8 cellular contexts compared by ENCODE assay signal in genomic region chr2:112055110-112055832, GRCh38. TPM values are rescaled to one million over a fixed set of nuclear protein-coding genes. Genes with fewer than 3 reads are reported as not detected.
A peak's percentile ranks its signal among the peaks of the same experiment; 100 is the strongest.
DNase-seq lines count a peak whose midpoint lies in the region; ATAC-seq lines count a peak whose summit lies in the region.

TMEM87B (plus strand) TSS chr2:112055269; CDS start chr2:112055592, 323 bp downstream.

- H3K27ac Mint-ChIP-seq in activated CD8-positive, alpha-beta memory T cell treated with anti-CD3 and anti-CD28 coated beads, Interleukin-2, amount 10 ng/mL, durations not matched to agents 7 days and 5 days, result peak within 1 kb of the TSS; percentile 99

- peaks cover 38% of the 10 kb centered on the region for H3K4me1 Mint-ChIP-seq in activated CD8-positive, alpha-beta memory T cell treated with anti-CD3 and anti-CD28 coated beads, Interleukin-2, amount 10 ng/mL, durations not matched to agents 7 days and 5 days

- DNase-seq in Caki2 (ENCODE audit: low read depth), result peak; percentile 96
- peak; percentile 35 to 100 (median 96) for DNase-seq in HUDEP-2 (lab: John Stamatoyannopoulos, UW; ENCODE audit: unreplicated experiment in 76 of 76)
- DNase-seq in NOMO-1 treated with dmso at 0.1 percent for 144 hours (lab: John Stamatoyannopoulos, UW; ENCODE audit: unreplicated experiment), result peak; percentile 97
- no peak for DNase-seq in activated CD8-positive, alpha-beta memory T cell treated with anti-CD3 and anti-CD28 coated beads, Interleukin-2, amount 10 ng/mL, durations not matched to agents 7 days and 5 days
- peak; percentile 97 for DNase-seq in midbrain (lab: John Stamatoyannopoulos, UW)
- peak; percentile 97 for DNase-seq in stimulated activated CD8-positive, alpha-beta memory T cell treated with anti-CD3 and anti-CD28 coated beads, Interleukin-2, amount 100 ng/mL, for 48 hours (ENCODE audit: low read depth in 2 of 2)

- H3K9me3 Mint-ChIP-seq in activated CD8-positive, alpha-beta memory T cell treated with anti-CD3 and anti-CD28 coated beads, Interleukin-2, amount 10 ng/mL, durations not matched to agents 7 days and 5 days (ENCODE audit: low read depth), result no peaks in the 10 kb centered on the region

- in situ Hi-C loops in Caki2 (cut with HindIII; ENCODE audit: low pct_unique_long_range_greater_than_20kb, low sequenced_read_pairs) (no loop called here), endometrial microvascular endothelial cells (cut with HindIII; ENCODE audit: inconsistent ontology term, low pct_unique_long_range_greater_than_20kb, low sequenced_read_pairs) (no loop called here)

- peaks cover 20% of the 10 kb centered on the region for H3K36me3 Mint-ChIP-seq in activated CD8-positive, alpha-beta memory T cell treated with anti-CD3 and anti-CD28 coated beads, Interleukin-2, amount 10 ng/mL, durations not matched to agents 7 days and 5 days

- H3K4me3 Mint-ChIP-seq in activated CD8-positive, alpha-beta memory T cell treated with anti-CD3 and anti-CD28 coated beads, Interleukin-2, amount 10 ng/mL, durations not matched to agents 7 days and 5 days, result peak within 1 kb of the TSS; percentile 94

- peak; percentile 57 for ATAC-seq in GM21381 (IDR thresholded peaks at IDR 0.05; ENCODE audit: unreplicated experiment)
- peak; percentile 42 for ATAC-seq in activated CD8-positive, alpha-beta memory T cell treated with anti-CD3 and anti-CD28 coated beads, Interleukin-2, amount 10 ng/mL, durations not matched to agents 7 days and 5 days

- CTCF ChIA-PET in activated CD8-positive, alpha-beta memory T cell treated with anti-CD3 and anti-CD28 coated beads, Interleukin-2, amount 10 ng/mL, durations not matched to agents 7 days and 5 days (lab: Charles Lee), result interaction anchor here (0.6 to 1.5 kb wide), 3 partner anchors 159 to 199 kb away, joined by 3 to 9 read pairs (median 3); partner anchors contain the start of gene ZC3H8

- H3K27me3 Mint-ChIP-seq in activated CD8-positive, alpha-beta memory T cell treated with anti-CD3 and anti-CD28 coated beads, Interleukin-2, amount 10 ng/mL, durations not matched to agents 7 days and 5 days, result no peaks in the 10 kb centered on the region

RNA-seq across cellular contexts. Expression of gene TMEM87B, which starts in this region (rescaled TPM):
- 18.1 and 20.7 TPM in 2 replicates for total RNA-seq in Caki2 (2014; rRNA removed; shearing (Covaris generic); ENCODE audit: low replicate concordance)
- total RNA-seq in activated CD8-positive, alpha-beta memory T cell treated with anti-CD3 and anti-CD28 coated beads, Interleukin-2, amount 10 ng/mL, durations not matched to agents 7 days and 5 days, result 10 to 100 TPM; 19.1 to 19.7 TPM
- total RNA-seq in endometrial microvascular endothelial cells (ENCODE audit: inconsistent ontology term), result 79.4 TPM
